Comparison of ENCODE assay signal across 1 cellular context in the genomic region with DNA sequence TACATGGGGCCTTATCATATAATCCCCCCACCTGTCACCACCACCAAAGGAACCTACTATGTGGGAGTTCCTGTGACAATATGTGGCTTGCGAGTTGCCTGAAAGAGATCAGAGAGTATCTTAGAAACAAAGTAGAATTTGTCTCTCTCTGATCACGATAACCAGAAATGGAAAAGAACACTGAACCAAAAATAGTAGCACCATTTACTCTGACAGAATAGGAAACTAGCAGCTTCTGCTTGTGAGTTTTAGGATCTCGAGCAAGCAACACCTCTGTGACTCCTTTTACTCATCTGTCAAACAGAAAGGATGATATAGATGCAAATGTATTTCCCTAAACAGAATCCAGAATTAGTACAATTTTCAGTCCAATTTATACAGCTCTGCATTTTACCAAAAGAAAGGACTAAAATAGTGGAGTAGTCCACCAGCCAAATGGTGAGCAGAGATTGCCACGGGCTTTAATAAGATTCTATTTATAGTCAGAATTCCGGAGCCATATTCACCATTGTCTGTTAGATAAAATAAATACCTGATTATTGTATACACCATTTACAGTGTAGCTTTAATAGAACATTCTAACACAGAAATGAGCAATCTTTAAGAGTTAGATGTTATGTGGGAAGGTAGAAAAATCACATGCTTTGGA.
TF ChIP-seq lines count a peak whose summit lies in the region.

No MANE protein-coding gene starts in this region.

TF ChIP-seq in SK-N-SH treated with all-trans-retinoic acid at 6 μM for 48 hours, 23 proteins besides CTCF, POLR2A, EP300 and RAD21 (continued from another document):
- TF ChIP-seq, protein P1, sequence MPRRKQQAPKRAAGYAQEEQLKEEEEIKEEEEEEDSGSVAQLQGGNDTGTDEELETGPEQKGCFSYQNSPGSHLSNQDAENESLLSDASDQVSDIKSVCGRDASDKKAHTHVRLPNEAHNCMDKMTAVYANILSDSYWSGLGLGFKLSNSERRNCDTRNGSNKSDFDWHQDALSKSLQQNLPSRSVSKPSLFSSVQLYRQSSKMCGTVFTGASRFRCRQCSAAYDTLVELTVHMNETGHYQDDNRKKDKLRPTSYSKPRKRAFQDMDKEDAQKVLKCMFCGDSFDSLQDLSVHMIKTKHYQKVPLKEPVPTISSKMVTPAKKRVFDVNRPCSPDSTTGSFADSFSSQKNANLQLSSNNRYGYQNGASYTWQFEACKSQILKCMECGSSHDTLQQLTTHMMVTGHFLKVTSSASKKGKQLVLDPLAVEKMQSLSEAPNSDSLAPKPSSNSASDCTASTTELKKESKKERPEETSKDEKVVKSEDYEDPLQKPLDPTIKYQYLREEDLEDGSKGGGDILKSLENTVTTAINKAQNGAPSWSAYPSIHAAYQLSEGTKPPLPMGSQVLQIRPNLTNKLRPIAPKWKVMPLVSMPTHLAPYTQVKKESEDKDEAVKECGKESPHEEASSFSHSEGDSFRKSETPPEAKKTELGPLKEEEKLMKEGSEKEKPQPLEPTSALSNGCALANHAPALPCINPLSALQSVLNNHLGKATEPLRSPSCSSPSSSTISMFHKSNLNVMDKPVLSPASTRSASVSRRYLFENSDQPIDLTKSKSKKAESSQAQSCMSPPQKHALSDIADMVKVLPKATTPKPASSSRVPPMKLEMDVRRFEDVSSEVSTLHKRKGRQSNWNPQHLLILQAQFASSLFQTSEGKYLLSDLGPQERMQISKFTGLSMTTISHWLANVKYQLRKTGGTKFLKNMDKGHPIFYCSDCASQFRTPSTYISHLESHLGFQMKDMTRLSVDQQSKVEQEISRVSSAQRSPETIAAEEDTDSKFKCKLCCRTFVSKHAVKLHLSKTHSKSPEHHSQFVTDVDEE (CRISPR knock-in tag; IDR thresholded peaks at IDR 0.05) = no peak
- TF ChIP-seq SNAI2 (CRISPR knock-in tag; IDR thresholded peaks at IDR 0.05) (no peak), ZFP30 (CRISPR knock-in tag; IDR thresholded peaks at IDR 0.05) (no peak)
- TF ChIP-seq, protein P2, sequence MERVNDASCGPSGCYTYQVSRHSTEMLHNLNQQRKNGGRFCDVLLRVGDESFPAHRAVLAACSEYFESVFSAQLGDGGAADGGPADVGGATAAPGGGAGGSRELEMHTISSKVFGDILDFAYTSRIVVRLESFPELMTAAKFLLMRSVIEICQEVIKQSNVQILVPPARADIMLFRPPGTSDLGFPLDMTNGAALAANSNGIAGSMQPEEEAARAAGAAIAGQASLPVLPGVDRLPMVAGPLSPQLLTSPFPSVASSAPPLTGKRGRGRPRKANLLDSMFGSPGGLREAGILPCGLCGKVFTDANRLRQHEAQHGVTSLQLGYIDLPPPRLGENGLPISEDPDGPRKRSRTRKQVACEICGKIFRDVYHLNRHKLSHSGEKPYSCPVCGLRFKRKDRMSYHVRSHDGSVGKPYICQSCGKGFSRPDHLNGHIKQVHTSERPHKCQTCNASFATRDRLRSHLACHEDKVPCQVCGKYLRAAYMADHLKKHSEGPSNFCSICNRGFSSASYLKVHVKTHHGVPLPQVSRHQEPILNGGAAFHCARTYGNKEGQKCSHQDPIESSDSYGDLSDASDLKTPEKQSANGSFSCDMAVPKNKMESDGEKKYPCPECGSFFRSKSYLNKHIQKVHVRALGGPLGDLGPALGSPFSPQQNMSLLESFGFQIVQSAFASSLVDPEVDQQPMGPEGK (CRISPR knock-in tag; IDR thresholded peaks at IDR 0.05; ENCODE audit: borderline replicate concordance) = no peak
- TF ChIP-seq, protein P3, sequence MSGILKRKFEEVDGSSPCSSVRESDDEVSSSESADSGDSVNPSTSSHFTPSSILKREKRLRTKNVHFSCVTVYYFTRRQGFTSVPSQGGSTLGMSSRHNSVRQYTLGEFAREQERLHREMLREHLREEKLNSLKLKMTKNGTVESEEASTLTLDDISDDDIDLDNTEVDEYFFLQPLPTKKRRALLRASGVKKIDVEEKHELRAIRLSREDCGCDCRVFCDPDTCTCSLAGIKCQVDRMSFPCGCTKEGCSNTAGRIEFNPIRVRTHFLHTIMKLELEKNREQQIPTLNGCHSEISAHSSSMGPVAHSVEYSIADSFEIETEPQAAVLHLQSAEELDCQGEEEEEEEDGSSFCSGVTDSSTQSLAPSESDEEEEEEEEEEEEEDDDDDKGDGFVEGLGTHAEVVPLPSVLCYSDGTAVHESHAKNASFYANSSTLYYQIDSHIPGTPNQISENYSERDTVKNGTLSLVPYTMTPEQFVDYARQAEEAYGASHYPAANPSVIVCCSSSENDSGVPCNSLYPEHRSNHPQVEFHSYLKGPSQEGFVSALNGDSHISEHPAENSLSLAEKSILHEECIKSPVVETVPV (CRISPR knock-in tag; IDR thresholded peaks at IDR 0.05) = no peak
